ENCODE assay signal across 29 cellular contexts in genomic region chr7:84921154-84921553, GRCh38.
"Had no signal": no experiment of that assay in that cellular context is flagged by ENCODE, and none has a peak within 500 bp of the region (broad histone marks: within the 10 kb centered on the region; RNA-seq: fewer than 3 reads in every experiment).

No MANE protein-coding gene starts in this region.

- H3K79me2 ChIP-seq: parathyroid adenoma had no signal

- H3K4me1 Mint-ChIP-seq: natural killer cell; nephron; stimulated activated effector memory CD8-positive, alpha-beta T cell treated with anti-CD3 and anti-CD28 coated beads, Interleukin-12 subunit alpha, Interleukin-12 subunit beta, amount 100 ng/mL, for 72 hours; stimulated activated naive B cell treated with anti-CD40 and anti-IgM and Interleukin-4, amounts not matched to agents 10 μg/mL and 1 μg/mL and 100 μg/mL, for 72 hours had no signal

- H3K4me3 ChIP-seq: neural progenitor cell, ovary, psoas muscle, right lobe of liver, sigmoid colon, stomach, thoracic aorta, thyroid gland, tibial nerve, upper lobe of left lung, vagina had no signal

- H3K9me3 ChIP-seq: ovary, psoas muscle, right lobe of liver, thoracic aorta, thyroid gland, vagina had no signal

- H3K27me3 Mint-ChIP-seq: progenitor cell of endocrine pancreas; stimulated activated naive B cell treated with anti-CD40 and anti-IgM and Interleukin-4, amounts not matched to agents 10 μg/mL and 1 μg/mL and 100 μg/mL, for 72 hours; stimulated activated naive CD8-positive, alpha-beta T cell treated with anti-CD3 and anti-CD28 coated beads, Interleukin-15, Interleukin-2, amounts not matched to agents 100 ng/mL and 50 ng/mL, for 24 hours had no signal

- H3K27me3 ChIP-seq: neural progenitor cell, ovary, right lobe of liver, sigmoid colon, stomach, thyroid gland, tibial nerve, upper lobe of left lung, vagina had no signal

- H3K4me2 ChIP-seq: neural progenitor cell had no signal

- H3K27ac ChIP-seq: neural progenitor cell, ovary, parathyroid adenoma, psoas muscle, right lobe of liver, sigmoid colon, stomach, thoracic aorta, thyroid gland, tibial nerve, upper lobe of left lung, vagina had no signal

- DNase-seq: natural killer cell; occipital lobe; ovary; posterior cingulate gyrus; psoas muscle; right cardiac atrium; right lobe of liver; sigmoid colon; small intestine; stimulated activated CD4-positive, alpha-beta T cell treated with anti-CD3 and anti-CD28 coated beads, Interleukin-15, amount 100 ng/mL, for 24 hours; stimulated activated CD4-positive, alpha-beta T cell treated with anti-CD3 and anti-CD28 coated beads, Interleukin-2, amount 100 ng/mL, for 24 hours; stimulated activated CD4-positive, alpha-beta T cell treated with anti-CD3 and anti-CD28 coated beads, Interleukin-2, amount 100 ng/mL, for 48 hours; stimulated activated CD4-positive, alpha-beta T cell treated with anti-CD3 and anti-CD28 coated beads, Interleukin-4, amount 100 ng/mL, for 24 hours; stimulated activated naive B cell treated with anti-CD40 and anti-IgM and Interleukin-4, amounts not matched to agents 10 μg/mL and 1 μg/mL and 100 μg/mL, for 72 hours; stimulated activated naive CD4-positive, alpha-beta T cell treated with Interleukin-2 at 50 U/mL for 16 hours; stomach; thyroid gland; trophoblast cell; upper lobe of left lung had no signal

- H2AFZ ChIP-seq: parathyroid adenoma had no signal

- H3K4me3 Mint-ChIP-seq: natural killer cell; nephron; neural progenitor cell; stimulated activated effector memory CD8-positive, alpha-beta T cell treated with anti-CD3 and anti-CD28 coated beads, Interleukin-12 subunit alpha, Interleukin-12 subunit beta, amount 100 ng/mL, for 72 hours; stimulated activated naive B cell treated with anti-CD40 and anti-IgM and Interleukin-4, amounts not matched to agents 10 μg/mL and 1 μg/mL and 100 μg/mL, for 72 hours; stimulated activated naive CD8-positive, alpha-beta T cell treated with anti-CD3 and anti-CD28 coated beads, Interleukin-15, Interleukin-2, amounts not matched to agents 100 ng/mL and 50 ng/mL, for 24 hours had no signal

- FAIRE-seq: small intestine, urothelium cell line had no signal

- ATAC-seq: natural killer cell; psoas muscle; right cardiac atrium; right lobe of liver; stimulated activated effector memory CD8-positive, alpha-beta T cell treated with anti-CD3 and anti-CD28 coated beads, Interleukin-12 subunit alpha, Interleukin-12 subunit beta, amount 100 ng/mL, for 72 hours; stimulated activated naive B cell treated with anti-CD40 and anti-IgM and Interleukin-4, amounts not matched to agents 10 μg/mL and 1 μg/mL and 100 μg/mL, for 72 hours had no signal

- H3K36me3 ChIP-seq: neural progenitor cell, ovary, right lobe of liver, sigmoid colon, stomach, thoracic aorta, thyroid gland, tibial nerve, upper lobe of left lung, vagina had no signal

- H3K9ac ChIP-seq: neural progenitor cell, parathyroid adenoma had no signal

- H3K4me1 ChIP-seq: neural progenitor cell, parathyroid adenoma, right lobe of liver, thyroid gland, tibial nerve, upper lobe of left lung, vagina had no signal

- H3K36me3 Mint-ChIP-seq: natural killer cell; neural progenitor cell; stimulated activated effector memory CD8-positive, alpha-beta T cell treated with anti-CD3 and anti-CD28 coated beads, Interleukin-12 subunit alpha, Interleukin-12 subunit beta, amount 100 ng/mL, for 72 hours; stimulated activated naive B cell treated with anti-CD40 and anti-IgM and Interleukin-4, amounts not matched to agents 10 μg/mL and 1 μg/mL and 100 μg/mL, for 72 hours had no signal

- H3K27ac Mint-ChIP-seq: natural killer cell; nephron; neural progenitor cell; progenitor cell of endocrine pancreas; stimulated activated effector memory CD8-positive, alpha-beta T cell treated with anti-CD3 and anti-CD28 coated beads, Interleukin-12 subunit alpha, Interleukin-12 subunit beta, amount 100 ng/mL, for 72 hours; stimulated activated naive B cell treated with anti-CD40 and anti-IgM and Interleukin-4, amounts not matched to agents 10 μg/mL and 1 μg/mL and 100 μg/mL, for 72 hours; stimulated activated naive CD8-positive, alpha-beta T cell treated with anti-CD3 and anti-CD28 coated beads, Interleukin-15, Interleukin-2, amounts not matched to agents 100 ng/mL and 50 ng/mL, for 24 hours had no signal
